ENCODE assay signal across 1 cellular context in genomic region chr10:102064868-102065560, GRCh38.
TF ChIP-seq lines count a peak whose summit lies in the region.

TSS of gene HPS6 (plus strand) at chr10:102065349. CDS start at chr10:102065475, 126 bp downstream.

TF ChIP-seq in K562, 482 proteins besides CTCF, POLR2A, EP300 and RAD21 (continued from another document and continues in another):
- no peak for TF ChIP-seq ZSCAN32 (CRISPR knock-in tag; IDR thresholded peaks at IDR 0.05)
- TF ChIP-seq MED1 (CRISPR knock-in tag; IDR thresholded peaks at IDR 0.05; ENCODE audit: borderline replicate concordance): no peak
- peak; percentile 59 for TF ChIP-seq CHD1 (IDR thresholded peaks at IDR 0.05; ENCODE audit: low read length)
- peak; percentile 65 for TF ChIP-seq FIP1L1 (IDR thresholded peaks at IDR 0.05; ENCODE audit: low read depth, low read length, poor library complexity, severe bottlenecking)
- no peak for TF ChIP-seq TSC22D4 (tag; IDR thresholded peaks at IDR 0.05)
- no peak for TF ChIP-seq FOS (IDR thresholded peaks at IDR 0.05; ENCODE audit: extremely low read depth, insufficient read length)
- no peak for TF ChIP-seq BRD4 (IDR thresholded peaks at IDR 0.05)
- TF ChIP-seq SMAD2 (IDR thresholded peaks at IDR 0.05; ENCODE audit: low read depth, low read length): no peak
- peak; percentile 43 to 46; a peak in 1 of 4 replicates for TF ChIP-seq KDM1A (IDR thresholded peaks at IDR 0.05)
- no peak for TF ChIP-seq SNIP1 (IDR thresholded peaks at IDR 0.05; ENCODE audit: low read depth)
- TF ChIP-seq ZZZ3 (IDR thresholded peaks at IDR 0.05): no peak
- TF ChIP-seq TBP (optimal IDR thresholded peaks at IDR 0.05; ENCODE audit: low read depth, low read length): no peak
- no peak for TF ChIP-seq SFPQ (IDR thresholded peaks at IDR 0.05; ENCODE audit: low read depth, low read length)
- TF ChIP-seq NRF1 (conservative IDR thresholded peaks at IDR 0.05 in 1 of 2, IDR thresholded peaks at IDR 0.05 in 1 of 2): peak; percentile 77 to 81
- TF ChIP-seq HDAC6 (IDR thresholded peaks at IDR 0.05; ENCODE audit: low read depth, low read length): no peak
- TF ChIP-seq RUNX1 (IDR thresholded peaks at IDR 0.05; ENCODE audit: low read depth): no peak
- no peak for TF ChIP-seq MLLT1 (IDR thresholded peaks at IDR 0.05)
- no peak for TF ChIP-seq ZBTB26 (CRISPR knock-in tag; IDR thresholded peaks at IDR 0.05)
- no peak for TF ChIP-seq STAT5A (IDR thresholded peaks at IDR 0.05; ENCODE audit: borderline replicate concordance, low read length)
- no peak for TF ChIP-seq BRCA1 (IDR thresholded peaks at IDR 0.05)
- no peak for TF ChIP-seq BRCA1 (CRISPR knock-in tag; IDR thresholded peaks at IDR 0.05)
- TF ChIP-seq ZNF512 (tag; IDR thresholded peaks at IDR 0.05): no peak
- TF ChIP-seq USF2 (CRISPR knock-in tag; IDR thresholded peaks at IDR 0.05): no peak
- no peak for TF ChIP-seq SIX5 (IDR thresholded peaks at IDR 0.05; ENCODE audit: borderline replicate concordance in 1 of 2, insufficient read depth in 1 of 2, low read depth in 1 of 2, low read length in 2 of 2)
- no peak for TF ChIP-seq HDAC2 (IDR thresholded peaks at IDR 0.05)
- no peak; the same call in 1 of the 2 replicates for TF ChIP-seq AFF4 (CRISPR knock-in tag; IDR thresholded peaks at IDR 0.05)
- TF ChIP-seq ZNF354B (CRISPR knock-in tag; IDR thresholded peaks at IDR 0.05): no peak
- no peak for TF ChIP-seq MCM2 (IDR thresholded peaks at IDR 0.05; ENCODE audit: low read depth)
- TF ChIP-seq SMC3 (conservative IDR thresholded peaks at IDR 0.05; ENCODE audit: insufficient read depth, low read depth, low read length): 0 out of 2 replicates have a peak, but pooled peaks have one; percentile 9
- TF ChIP-seq PRDM10 (IDR thresholded peaks at IDR 0.05; ENCODE audit: partially characterized antibody): no peak
- TF ChIP-seq NFRKB (IDR thresholded peaks at IDR 0.05; ENCODE audit: low read depth): no peak
- TF ChIP-seq SREBF1 (IDR thresholded peaks at IDR 0.05; ENCODE audit: borderline replicate concordance, low read depth, low read length): no peak
- peak; percentile 63; the same call in 1 of the 2 replicates for TF ChIP-seq DPF2 (IDR thresholded peaks at IDR 0.05)
- TF ChIP-seq MAX (CRISPR knock-in tag; IDR thresholded peaks at IDR 0.05): no peak; the same call in none of the 2 replicates
- no peak for TF ChIP-seq ZNF140 (CRISPR knock-in tag; IDR thresholded peaks at IDR 0.05)
- TF ChIP-seq L3MBTL2 (IDR thresholded peaks at IDR 0.05): peak; percentile 72
- no peak for TF ChIP-seq SRSF1 (IDR thresholded peaks at IDR 0.05; ENCODE audit: low read depth, low read length)
- no peak for TF ChIP-seq ZNF449 (CRISPR knock-in tag; IDR thresholded peaks at IDR 0.05)
- no peak for TF ChIP-seq ZNF212 (CRISPR knock-in tag; IDR thresholded peaks at IDR 0.05)
- no peak for TF ChIP-seq NELFE (IDR thresholded peaks at IDR 0.05; ENCODE audit: insufficient read depth, insufficient read length)
- TF ChIP-seq E2F4 (CRISPR knock-in tag; IDR thresholded peaks at IDR 0.05; ENCODE audit: low read depth): no peak
- peak; percentile 91 for TF ChIP-seq ZBTB7A (IDR thresholded peaks at IDR 0.05; ENCODE audit: borderline replicate concordance, control insufficient read depth, low read depth, low read length)
- no peak for TF ChIP-seq ZC3H4 (CRISPR knock-in tag; IDR thresholded peaks at IDR 0.05; ENCODE audit: borderline replicate concordance)
- TF ChIP-seq FOXP1 (CRISPR knock-in tag; IDR thresholded peaks at IDR 0.05): no peak
- no peak for TF ChIP-seq ZNF184 (CRISPR knock-in tag; IDR thresholded peaks at IDR 0.05)
- no peak for TF ChIP-seq JUN (IDR thresholded peaks at IDR 0.05; ENCODE audit: borderline replicate concordance, low read depth, low read length)
- no peak for TF ChIP-seq JUN (CRISPR knock-in tag; IDR thresholded peaks at IDR 0.05; ENCODE audit: borderline replicate concordance)
- no peak for TF ChIP-seq ATF2 (CRISPR knock-in tag; IDR thresholded peaks at IDR 0.05)
